ENCODE assay signal across 9 cellular contexts in genomic region chr22:39176673-39177455, GRCh38. TPM values are rescaled to one million over a fixed set of nuclear protein-coding genes. Genes with fewer than 3 reads are reported as not detected.
DNase-seq lines count a peak whose midpoint lies in the region; ATAC-seq, FAIRE-seq and TF ChIP-seq lines count a peak whose summit lies in the region.
"Had no signal": no experiment of that assay in that cellular context is flagged by ENCODE, and none has a peak within 500 bp of the region (broad histone marks: within the 10 kb centered on the region; RNA-seq: fewer than 3 reads in every experiment).

No MANE protein-coding gene starts in this region.

- H3K4me3 ChIP-seq in AG04450 (ENCODE audit: low read depth, low read length): no peak overlapping the region
- no peak overlapping the region for H3K4me3 ChIP-seq in left ventricle myocardium inferior
- no peak overlapping the region for H3K4me3 ChIP-seq in trophoblast cell (ENCODE audit: low read depth, low read length)

- H3K4me2 ChIP-seq in trophoblast cell (ENCODE audit: low read length): no peak overlapping the region

- H3K4me1 ChIP-seq in left ventricle myocardium inferior: peaks cover 74% of the 10 kb centered on the region
- peaks cover 36 to 43% of the 10 kb centered on the region in 2 experiments for H3K4me1 ChIP-seq in trophoblast cell (ENCODE audit: control insufficient read depth in 1 of 2, insufficient read depth in 2 of 2, low read length in 2 of 2)

- DNase-seq in AG04450 (ENCODE audit: low read depth, low spot score) (no peak), RCC 7860 (ENCODE audit: low spot score) (peak; percentile 10), left ventricle myocardium inferior (no peak), trophoblast cell (peak in 1 of 2 donors; percentile 34), A172 (ENCODE audit: low spot score) (no peak), NCI-H748 treated with DMSO at 0.1 percent for 48 hours (lab: John Stamatoyannopoulos, UW) (no peak), C1 segment of cervical spinal cord (lab: John Stamatoyannopoulos, UW) (no peak)

- no peak for ATAC-seq in GM18909 (IDR thresholded peaks at IDR 0.05; ENCODE audit: poor library complexity, unreplicated experiment)

- H3K4ac ChIP-seq in trophoblast cell (ENCODE audit: low read depth, low read length): peak overlapping the region; percentile 85

- H3K36me3 ChIP-seq in left ventricle myocardium inferior: no peaks in the 10 kb centered on the region
- H3K36me3 ChIP-seq in trophoblast cell (ENCODE audit: control insufficient read depth in 1 of 2, insufficient read depth in 2 of 2, low read length in 2 of 2): no peaks in the 10 kb centered on the region

- CTCF ChIA-PET in AG04450 (lab: Charles Lee): no interaction called here

- peak overlapping the region; percentile 96 for H4K91ac ChIP-seq in trophoblast cell (ENCODE audit: low read depth, low read length)

- H2BK120ac ChIP-seq in trophoblast cell (ENCODE audit: insufficient read depth, low read length, poor library complexity): peak overlapping the region; percentile 98

- peak overlapping the region; percentile 67 for H4K8ac ChIP-seq in trophoblast cell (ENCODE audit: low read depth, low read length)

- FAIRE-seq in RCC 7860 (lab: Jason Lieb, UNC): no peak

- H2BK12ac ChIP-seq in trophoblast cell (ENCODE audit: low read length): peak overlapping the region; percentile 99

- peak overlapping the region; percentile 89 for H2AFZ ChIP-seq in trophoblast cell (ENCODE audit: insufficient read depth, low read length, poor library complexity)

- no peak overlapping the region for H3K9ac ChIP-seq in trophoblast cell (ENCODE audit: low read length)

- POLR2A ChIA-PET in AG04450 (lab: Yijun Ruan, JAX): interaction anchor here (0.7 to 3.2 kb wide), 3 partner anchors 133 to 350 kb away, joined by 3 to 21 read pairs (median 6); partner anchors contain the start of gene RPL3

- H3K14ac ChIP-seq in trophoblast cell (ENCODE audit: low read length): peak overlapping the region; percentile 95

- WGBS in trophoblast cell (ENCODE audit: extremely low coverage, insufficient coverage, insufficient read length): no CpG with 5 or more reads among the region's 15 CpGs

- no peak for TF ChIP-seq CTCF in AG04450 (IDR thresholded peaks at IDR 0.05; ENCODE audit: low read depth, low read length)
- TF ChIP-seq CTCF in left ventricle myocardium inferior (IDR thresholded peaks at IDR 0.05; ENCODE audit: borderline replicate concordance): no peak

- H3K27ac ChIP-seq in AG04450 (ENCODE audit: low read depth, low read length) (peak overlapping the region; percentile 73), left ventricle myocardium inferior (replicated peaks) (peak overlapping the region; percentile 88), trophoblast cell (ENCODE audit: low read depth, low read length) (peak overlapping the region; percentile 57)
- H3K27ac ChIP-seq: epithelial cell of prostate had no signal

- no peak overlapping the region for H3K23ac ChIP-seq in trophoblast cell (ENCODE audit: low read length)

- H4K12ac ChIP-seq in trophoblast cell (ENCODE audit: low read depth, low read length): peak overlapping the region; percentile 49

- H3K18ac ChIP-seq in trophoblast cell (ENCODE audit: low read length): peak overlapping the region; percentile 81

- H3K27me3 ChIP-seq in AG04450 (ENCODE audit: control insufficient read depth, insufficient read depth, low read length): no peaks in the 10 kb centered on the region
- H3K27me3 ChIP-seq in left ventricle myocardium inferior (ENCODE audit: low read depth): no peaks in the 10 kb centered on the region
- no peaks in the 10 kb centered on the region for H3K27me3 ChIP-seq in trophoblast cell (ENCODE audit: insufficient read depth, low read length)

- peaks cover 50% of the 10 kb centered on the region for H3K79me1 ChIP-seq in trophoblast cell (ENCODE audit: low read length)

- H3K9me3 ChIP-seq in AG04450 (ENCODE audit: control insufficient read depth, insufficient read depth, low read length): peaks cover 6% of the 10 kb centered on the region
- peaks cover 6% of the 10 kb centered on the region for H3K9me3 ChIP-seq in left ventricle myocardium inferior (replicated peaks)
- H3K9me3 ChIP-seq in trophoblast cell (ENCODE audit: insufficient read depth, low read depth, low read length): peaks cover 4% of the 10 kb centered on the region

- intact Hi-C loops in left ventricle myocardium inferior (cut with micrococcal nuclease): loop anchor here (10.0 kb wide), 1 partner anchor 58 kb away; no protein-coding TSS in a partner anchor

- H3K79me2 ChIP-seq in trophoblast cell (ENCODE audit: control insufficient read depth, insufficient read depth, low read length, poor library complexity): peaks cover 21% of the 10 kb centered on the region

- peak overlapping the region; percentile 97 for H2BK5ac ChIP-seq in trophoblast cell (ENCODE audit: low read depth, low read length, poor library complexity)

- peak overlapping the region; percentile 99 for H2AK5ac ChIP-seq in trophoblast cell (ENCODE audit: low read length)

RNA-seq across cellular contexts. Expression of gene CBX7, which starts 24.4 kb away (rescaled TPM):
- 2.2 and 2.6 TPM in 2 replicates for polyA plus RNA-seq in AG04450 (2011; rRNA removed)
- polyA minus RNA-seq in AG04450 (2011; rRNA and poly(A)+ RNA removed): 3.3 and 3.8 TPM in 2 replicates
- 85.4 TPM for total RNA-seq in left ventricle myocardium inferior
- polyA plus RNA-seq in trophoblast cell (2013): 1.8 TPM in 2 replicates
- total RNA-seq in A172 (2014; rRNA removed; shearing (Covaris generic)): 0.74 and 3.3 TPM in 2 replicates

Comparison
In these comparisons a context has a peak if more than half of its experiments do, and no peak if none do; other contexts are left out.
1. RNA of gene CBX7, which starts 24.4 kb away (total RNA-seq): 85.4 TPM in left ventricle myocardium inferior (single experiment); 0.74 to 3.3 TPM in A172; every median in the first group is over 10 times any median in the second.
2. Peak in every context shown above with its lines, with median percentiles within 50 percentile points of each other: H3K27ac ChIP-seq.